ENCODE assay signal across 25 cellular contexts in the genomic region with DNA sequence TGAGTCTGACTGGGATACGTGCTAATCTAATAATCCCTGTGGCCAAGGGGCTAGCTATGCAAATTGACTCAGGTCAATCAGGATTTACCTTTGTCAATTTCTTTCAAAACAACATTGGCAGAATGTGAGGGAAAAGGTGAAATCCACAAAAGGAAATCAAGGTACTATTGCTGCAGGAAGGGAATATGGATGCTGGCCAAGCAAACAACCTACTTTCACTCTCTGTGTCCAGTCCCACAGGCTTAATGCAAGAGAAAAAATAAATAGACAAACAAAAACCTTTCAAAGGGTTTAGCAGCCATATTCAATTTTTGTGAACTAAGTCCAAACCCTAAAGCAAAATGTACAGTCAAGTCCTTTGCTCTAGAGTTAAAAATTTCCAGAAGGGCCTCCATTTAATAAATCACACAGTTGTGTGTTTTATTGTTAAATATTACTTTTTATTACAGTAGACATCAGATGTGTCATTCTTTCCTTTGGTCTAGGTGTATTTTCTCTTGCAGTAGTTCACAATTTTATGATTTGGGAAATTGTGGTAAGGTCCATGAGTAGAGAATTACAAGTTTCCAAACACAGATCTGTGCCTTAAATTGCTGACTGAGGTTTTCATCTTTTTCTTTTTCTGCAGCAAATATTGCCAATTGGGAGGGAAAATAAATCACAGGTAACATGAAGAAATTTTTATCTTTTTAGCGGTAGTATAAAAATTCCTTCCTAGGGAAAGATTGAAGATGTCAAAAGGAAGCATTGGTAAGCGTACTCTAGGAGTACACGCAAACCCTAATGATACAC.
"Had no signal": no experiment of that assay in that cellular context is flagged by ENCODE, and none has a peak within 500 bp of the region (broad histone marks: within the 10 kb centered on the region; RNA-seq: fewer than 3 reads in every experiment).

No MANE protein-coding gene starts in this region.

- DNase-seq: activated CD4-positive, alpha-beta T cell treated with anti-CD3 and anti-CD28 coated beads for 36 hours; activated CD4-positive, alpha-beta T cell treated with anti-CD3 and anti-CD28 coated beads, Interleukin-2, amount 10 ng/mL, durations not matched to agents 7 days and 5 days; activated CD4-positive, alpha-beta T cell treated with anti-CD3 and anti-CD28 coated beads, Interleukin-2, amount 50 U/mL, for 48 hours; activated CD8-positive, alpha-beta T cell treated with anti-CD3 and anti-CD28 coated beads, Interleukin-2, amount 10 ng/mL, durations not matched to agents 7 days and 5 days; activated gamma-delta T cell; activated naive CD4-positive, alpha-beta T cell treated with Interleukin-2 at 50 U/mL for 16 hours; activated naive CD8-positive, alpha-beta T cell treated with anti-CD3 and anti-CD28 coated beads, Interleukin-2, amount 10 ng/mL, durations not matched to agents 7 days and 5 days; activated T-cell treated with anti-CD3 and anti-CD28 coated beads, Interleukin-2, amount 50 U/mL, for 24 hours; amygdala; Kasumi-1; KG1; MG63; NCI-H1048; NCI-H1105 treated with DMSO at 0.1 percent for 48 hours; NCI-H1436 treated with DMSO at 0.1 percent for 48 hours; NCI-H1694 treated with DMSO at 0.1 percent for 48 hours; NCI-H2029; NCI-H345; NCI-H524 treated with DMSO at 0.1 percent for 48 hours; SHP77; SJCRH30 had no signal

- H3K36me3 ChIP-seq: ascending aorta, cardiac muscle cell, MG63, SJCRH30 had no signal

- H3K27ac ChIP-seq: ascending aorta, cardiac muscle cell, SK-N-MC had no signal

- ATAC-seq: activated CD4-positive, alpha-beta T cell treated with anti-CD3 and anti-CD28 coated beads for 36 hours; activated CD8-positive, alpha-beta T cell treated with anti-CD3 and anti-CD28 coated beads, Interleukin-2, amount 10 ng/mL, durations not matched to agents 7 days and 5 days; Panc1 had no signal

- H3K4me1 ChIP-seq: ascending aorta had no signal

- H3K27me3 ChIP-seq: ascending aorta, cardiac muscle cell, MG63, SJCRH30 had no signal

- H3K4me3 ChIP-seq: ascending aorta, cardiac muscle cell, MG63, SJCRH30, SK-N-MC had no signal

- H3K9me3 ChIP-seq: ascending aorta, MG63, SJCRH30 had no signal
